Comparison of ENCODE assay signal across 1 cellular context in the genomic region with DNA sequence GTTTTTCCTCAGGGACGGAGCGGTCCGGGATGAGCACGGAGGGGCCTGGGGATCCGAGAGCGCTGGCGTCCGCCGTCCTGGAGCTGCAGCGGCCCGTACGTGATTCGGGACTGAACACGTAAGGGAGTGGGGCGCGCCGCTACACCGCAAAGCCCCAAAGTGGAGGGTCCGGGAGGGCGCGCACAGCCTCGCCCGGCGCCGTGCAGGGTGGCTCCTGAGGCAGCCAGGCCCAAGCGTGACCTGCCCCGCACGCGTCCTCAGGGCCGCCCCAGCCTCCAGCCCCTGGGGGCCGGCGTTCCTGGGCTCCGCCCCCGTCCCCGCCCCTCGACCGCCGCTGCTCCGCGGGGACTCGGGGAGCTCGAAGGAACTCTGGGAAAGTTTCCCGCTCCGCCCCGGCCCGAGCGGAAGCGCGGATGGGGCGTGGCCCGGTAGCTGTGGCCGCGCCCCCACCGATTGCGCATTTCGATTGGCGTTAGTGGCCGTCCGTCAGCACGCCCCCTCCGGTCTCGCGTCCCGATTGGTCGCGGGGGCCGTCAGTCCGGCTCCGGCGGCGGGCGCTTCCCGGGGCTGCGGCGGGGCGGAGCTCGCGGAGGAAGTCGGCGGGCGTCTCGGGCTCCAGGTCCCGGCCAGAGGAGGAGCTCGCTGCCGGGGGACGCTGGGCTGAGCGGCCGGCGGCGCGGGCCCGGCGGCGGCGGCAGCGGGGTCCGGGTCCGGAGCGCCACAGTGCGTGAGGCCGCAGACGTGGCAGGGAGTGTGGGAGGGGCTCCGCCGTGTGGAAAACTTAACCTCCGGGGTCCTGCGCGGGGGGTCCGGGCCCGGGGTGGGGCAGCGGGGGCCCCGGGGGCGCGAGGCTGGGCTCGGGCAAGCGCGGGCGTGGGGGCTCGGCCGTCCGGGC.
TF ChIP-seq lines count a peak whose summit lies in the region.

ANKRD16 (minus strand) TSS at position 270 of the 895 bp plus-strand sequence. CDS start 539 bp downstream, outside the sequence.
FBH1 (plus strand) TSS at position 620 of the 895 bp plus-strand sequence; CDS start at position 723, 103 bp downstream.

TF ChIP-seq in HepG2, 621 proteins besides CTCF, POLR2A, EP300 and RAD21 (continued from another document and continues in another):
- TF ChIP-seq, protein P1, sequence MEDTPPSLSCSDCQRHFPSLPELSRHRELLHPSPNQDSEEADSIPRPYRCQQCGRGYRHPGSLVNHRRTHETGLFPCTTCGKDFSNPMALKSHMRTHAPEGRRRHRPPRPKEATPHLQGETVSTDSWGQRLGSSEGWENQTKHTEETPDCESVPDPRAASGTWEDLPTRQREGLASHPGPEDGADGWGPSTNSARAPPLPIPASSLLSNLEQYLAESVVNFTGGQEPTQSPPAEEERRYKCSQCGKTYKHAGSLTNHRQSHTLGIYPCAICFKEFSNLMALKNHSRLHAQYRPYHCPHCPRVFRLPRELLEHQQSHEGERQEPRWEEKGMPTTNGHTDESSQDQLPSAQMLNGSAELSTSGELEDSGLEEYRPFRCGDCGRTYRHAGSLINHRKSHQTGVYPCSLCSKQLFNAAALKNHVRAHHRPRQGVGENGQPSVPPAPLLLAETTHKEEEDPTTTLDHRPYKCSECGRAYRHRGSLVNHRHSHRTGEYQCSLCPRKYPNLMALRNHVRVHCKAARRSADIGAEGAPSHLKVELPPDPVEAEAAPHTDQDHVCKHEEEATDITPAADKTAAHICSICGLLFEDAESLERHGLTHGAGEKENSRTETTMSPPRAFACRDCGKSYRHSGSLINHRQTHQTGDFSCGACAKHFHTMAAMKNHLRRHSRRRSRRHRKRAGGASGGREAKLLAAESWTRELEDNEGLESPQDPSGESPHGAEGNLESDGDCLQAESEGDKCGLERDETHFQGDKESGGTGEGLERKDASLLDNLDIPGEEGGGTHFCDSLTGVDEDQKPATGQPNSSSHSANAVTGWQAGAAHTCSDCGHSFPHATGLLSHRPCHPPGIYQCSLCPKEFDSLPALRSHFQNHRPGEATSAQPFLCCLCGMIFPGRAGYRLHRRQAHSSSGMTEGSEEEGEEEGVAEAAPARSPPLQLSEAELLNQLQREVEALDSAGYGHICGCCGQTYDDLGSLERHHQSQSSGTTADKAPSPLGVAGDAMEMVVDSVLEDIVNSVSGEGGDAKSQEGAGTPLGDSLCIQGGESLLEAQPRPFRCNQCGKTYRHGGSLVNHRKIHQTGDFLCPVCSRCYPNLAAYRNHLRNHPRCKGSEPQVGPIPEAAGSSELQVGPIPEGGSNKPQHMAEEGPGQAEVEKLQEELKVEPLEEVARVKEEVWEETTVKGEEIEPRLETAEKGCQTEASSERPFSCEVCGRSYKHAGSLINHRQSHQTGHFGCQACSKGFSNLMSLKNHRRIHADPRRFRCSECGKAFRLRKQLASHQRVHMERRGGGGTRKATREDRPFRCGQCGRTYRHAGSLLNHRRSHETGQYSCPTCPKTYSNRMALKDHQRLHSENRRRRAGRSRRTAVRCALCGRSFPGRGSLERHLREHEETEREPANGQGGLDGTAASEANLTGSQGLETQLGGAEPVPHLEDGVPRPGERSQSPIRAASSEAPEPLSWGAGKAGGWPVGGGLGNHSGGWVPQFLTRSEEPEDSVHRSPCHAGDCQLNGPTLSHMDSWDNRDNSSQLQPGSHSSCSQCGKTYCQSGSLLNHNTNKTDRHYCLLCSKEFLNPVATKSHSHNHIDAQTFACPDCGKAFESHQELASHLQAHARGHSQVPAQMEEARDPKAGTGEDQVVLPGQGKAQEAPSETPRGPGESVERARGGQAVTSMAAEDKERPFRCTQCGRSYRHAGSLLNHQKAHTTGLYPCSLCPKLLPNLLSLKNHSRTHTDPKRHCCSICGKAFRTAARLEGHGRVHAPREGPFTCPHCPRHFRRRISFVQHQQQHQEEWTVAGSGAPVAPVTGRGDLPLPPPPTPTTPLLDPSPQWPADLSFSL (CRISPR knock-in tag; IDR thresholded peaks at IDR 0.05): no peak
- TF ChIP-seq ZNF12 (CRISPR knock-in tag; IDR thresholded peaks at IDR 0.05): no peak
- TF ChIP-seq, protein P2, sequence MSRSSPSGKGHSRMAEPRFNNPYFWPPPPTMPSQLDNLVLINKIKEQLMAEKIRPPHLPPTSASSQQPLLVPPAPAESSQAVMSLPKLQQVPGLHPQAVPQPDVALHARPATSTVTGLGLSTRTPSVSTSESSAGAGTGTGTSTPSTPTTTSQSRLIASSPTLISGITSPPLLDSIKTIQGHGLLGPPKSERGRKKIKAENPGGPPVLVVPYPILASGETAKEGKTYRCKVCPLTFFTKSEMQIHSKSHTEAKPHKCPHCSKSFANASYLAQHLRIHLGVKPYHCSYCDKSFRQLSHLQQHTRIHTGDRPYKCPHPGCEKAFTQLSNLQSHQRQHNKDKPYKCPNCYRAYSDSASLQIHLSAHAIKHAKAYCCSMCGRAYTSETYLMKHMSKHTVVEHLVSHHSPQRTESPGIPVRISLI (CRISPR knock-in tag; IDR thresholded peaks at IDR 0.05; ENCODE audit: borderline replicate concordance): 0 out of 2 replicates have a peak, but pooled peaks have one; percentile 15
- TF ChIP-seq, protein P3, sequence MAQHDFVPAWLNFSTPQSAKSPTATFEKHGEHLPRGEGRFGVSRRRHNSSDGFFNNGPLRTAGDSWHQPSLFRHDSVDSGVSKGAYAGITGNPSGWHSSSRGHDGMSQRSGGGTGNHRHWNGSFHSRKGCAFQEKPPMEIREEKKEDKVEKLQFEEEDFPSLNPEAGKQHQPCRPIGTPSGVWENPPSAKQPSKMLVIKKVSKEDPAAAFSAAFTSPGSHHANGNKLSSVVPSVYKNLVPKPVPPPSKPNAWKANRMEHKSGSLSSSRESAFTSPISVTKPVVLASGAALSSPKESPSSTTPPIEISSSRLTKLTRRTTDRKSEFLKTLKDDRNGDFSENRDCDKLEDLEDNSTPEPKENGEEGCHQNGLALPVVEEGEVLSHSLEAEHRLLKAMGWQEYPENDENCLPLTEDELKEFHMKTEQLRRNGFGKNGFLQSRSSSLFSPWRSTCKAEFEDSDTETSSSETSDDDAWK (CRISPR knock-in tag; IDR thresholded peaks at IDR 0.05): no peak
- TF ChIP-seq ASH2L (IDR thresholded peaks at IDR 0.05; ENCODE audit: insufficient read length, low read depth, low read length): peak; percentile 50
- TF ChIP-seq FOXO1 (CRISPR knock-in tag; IDR thresholded peaks at IDR 0.05): peak; percentile 20
- TF ChIP-seq BCL6 (CRISPR knock-in tag; IDR thresholded peaks at IDR 0.05): peak; percentile 20; the same call in 1 of the 2 replicates
- TF ChIP-seq CHCHD3 (CRISPR knock-in tag; IDR thresholded peaks at IDR 0.05): peak; percentile 93
- peak; percentile 41; the same call in 1 of the 2 replicates for TF ChIP-seq KDM5B (CRISPR knock-in tag; IDR thresholded peaks at IDR 0.05; ENCODE audit: borderline replicate concordance)
- TF ChIP-seq ARNT2 (CRISPR knock-in tag; IDR thresholded peaks at IDR 0.05; ENCODE audit: low read depth): peak; percentile 89
- TF ChIP-seq HHEX (CRISPR knock-in tag; IDR thresholded peaks at IDR 0.05): no peak
- no peak for TF ChIP-seq ZNF530 (CRISPR knock-in tag; IDR thresholded peaks at IDR 0.05; ENCODE audit: low read depth)
- no peak for TF ChIP-seq CBX1 (IDR thresholded peaks at IDR 0.05; ENCODE audit: low read depth)
- TF ChIP-seq ZNF558 (CRISPR knock-in tag; IDR thresholded peaks at IDR 0.05; ENCODE audit: borderline replicate concordance): no peak; the same call in 1 of the 2 replicates
- TF ChIP-seq ZNF609 (CRISPR knock-in tag; IDR thresholded peaks at IDR 0.05; ENCODE audit: borderline replicate concordance): peak; percentile 15; the same call in 1 of the 2 replicates
- TF ChIP-seq TGIF2 (CRISPR knock-in tag; IDR thresholded peaks at IDR 0.05): 0 out of 2 replicates have a peak, but pooled peaks have one; percentile 28
- TF ChIP-seq ERF (CRISPR knock-in tag; IDR thresholded peaks at IDR 0.05): peak; percentile 74; the same call in 1 of the 2 replicates
- TF ChIP-seq CREB1 (IDR thresholded peaks at IDR 0.05): peak; percentile 89
- TF ChIP-seq CREB1 (CRISPR knock-in tag; IDR thresholded peaks at IDR 0.05): no peak
- 0 out of 2 replicates have a peak, but pooled peaks have one; percentile 44 for TF ChIP-seq ZNF546 (CRISPR knock-in tag; conservative IDR thresholded peaks at IDR 0.05)
- TF ChIP-seq ZNF224 (CRISPR knock-in tag; IDR thresholded peaks at IDR 0.05): 0 out of 2 replicates have a peak, but pooled peaks have one; percentile 57
- 0 out of 2 replicates have a peak, but pooled peaks have one; percentile 81 for TF ChIP-seq DNMT1 (CRISPR knock-in tag; IDR thresholded peaks at IDR 0.05)
- no peak for TF ChIP-seq HNF4G (IDR thresholded peaks at IDR 0.05; ENCODE audit: borderline replicate concordance, low read depth, low read length)
- TF ChIP-seq HNF4G (CRISPR knock-in tag; IDR thresholded peaks at IDR 0.05; ENCODE audit: borderline replicate concordance, low read depth): 0 out of 2 replicates have a peak, but pooled peaks have one; percentile 27
- no peak for TF ChIP-seq ISX (CRISPR knock-in tag; conservative IDR thresholded peaks at IDR 0.05)
- TF ChIP-seq RNF2 (conservative IDR thresholded peaks at IDR 0.05; ENCODE audit: low read depth): peak; percentile 59
- TF ChIP-seq, protein P4, sequence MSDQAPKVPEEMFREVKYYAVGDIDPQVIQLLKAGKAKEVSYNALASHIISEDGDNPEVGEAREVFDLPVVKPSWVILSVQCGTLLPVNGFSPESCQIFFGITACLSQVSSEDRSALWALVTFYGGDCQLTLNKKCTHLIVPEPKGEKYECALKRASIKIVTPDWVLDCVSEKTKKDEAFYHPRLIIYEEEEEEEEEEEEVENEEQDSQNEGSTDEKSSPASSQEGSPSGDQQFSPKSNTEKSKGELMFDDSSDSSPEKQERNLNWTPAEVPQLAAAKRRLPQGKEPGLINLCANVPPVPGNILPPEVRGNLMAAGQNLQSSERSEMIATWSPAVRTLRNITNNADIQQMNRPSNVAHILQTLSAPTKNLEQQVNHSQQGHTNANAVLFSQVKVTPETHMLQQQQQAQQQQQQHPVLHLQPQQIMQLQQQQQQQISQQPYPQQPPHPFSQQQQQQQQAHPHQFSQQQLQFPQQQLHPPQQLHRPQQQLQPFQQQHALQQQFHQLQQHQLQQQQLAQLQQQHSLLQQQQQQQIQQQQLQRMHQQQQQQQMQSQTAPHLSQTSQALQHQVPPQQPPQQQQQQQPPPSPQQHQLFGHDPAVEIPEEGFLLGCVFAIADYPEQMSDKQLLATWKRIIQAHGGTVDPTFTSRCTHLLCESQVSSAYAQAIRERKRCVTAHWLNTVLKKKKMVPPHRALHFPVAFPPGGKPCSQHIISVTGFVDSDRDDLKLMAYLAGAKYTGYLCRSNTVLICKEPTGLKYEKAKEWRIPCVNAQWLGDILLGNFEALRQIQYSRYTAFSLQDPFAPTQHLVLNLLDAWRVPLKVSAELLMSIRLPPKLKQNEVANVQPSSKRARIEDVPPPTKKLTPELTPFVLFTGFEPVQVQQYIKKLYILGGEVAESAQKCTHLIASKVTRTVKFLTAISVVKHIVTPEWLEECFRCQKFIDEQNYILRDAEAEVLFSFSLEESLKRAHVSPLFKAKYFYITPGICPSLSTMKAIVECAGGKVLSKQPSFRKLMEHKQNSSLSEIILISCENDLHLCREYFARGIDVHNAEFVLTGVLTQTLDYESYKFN (CRISPR knock-in tag; conservative IDR thresholded peaks at IDR 0.05): peak; percentile 49; the same call in 1 of the 2 replicates
- peak; percentile 62; the same call in 1 of the 2 replicates for TF ChIP-seq ZNF704 (CRISPR knock-in tag; IDR thresholded peaks at IDR 0.05; ENCODE audit: borderline replicate concordance)
- TF ChIP-seq DDIT3 (CRISPR knock-in tag; IDR thresholded peaks at IDR 0.05): no peak
- no peak for TF ChIP-seq RFX3 (CRISPR knock-in tag; IDR thresholded peaks at IDR 0.05)
- peak; percentile 78 for TF ChIP-seq ZNF18 (CRISPR knock-in tag; IDR thresholded peaks at IDR 0.05; ENCODE audit: insufficient replicate concordance)
